In the genomic region with DNA sequence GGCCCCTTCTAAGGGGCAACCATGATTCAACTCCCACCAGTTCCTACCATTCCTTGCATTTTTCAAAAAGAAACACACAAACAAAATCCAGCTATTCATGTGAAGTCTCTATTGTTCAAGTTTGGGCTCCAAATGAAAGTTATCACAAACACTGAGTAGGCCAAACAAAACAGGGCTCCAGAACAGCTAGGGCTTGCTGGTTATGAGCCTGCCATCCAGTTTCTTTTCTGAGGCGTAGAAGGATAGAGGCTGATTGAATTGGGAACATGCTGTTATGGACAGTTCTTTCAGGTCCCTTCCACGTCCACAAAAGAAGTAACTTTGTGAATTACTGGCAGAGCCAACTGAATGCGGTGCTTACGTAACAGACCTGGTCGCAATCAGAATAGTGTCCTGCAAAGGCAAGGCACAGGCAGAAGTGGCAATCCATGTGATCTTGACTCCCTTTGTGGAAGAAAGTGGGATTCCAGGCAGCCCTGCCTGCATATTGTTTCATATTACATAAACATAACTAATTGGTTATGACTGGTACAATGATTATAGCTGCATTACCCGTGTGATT, we compare ENCODE assay signal across 27 cellular contexts.
A peak's percentile ranks its signal among the peaks of the same experiment; 100 is the strongest.
DNase-seq lines count a peak whose midpoint lies in the region; ATAC-seq and TF ChIP-seq lines count a peak whose summit lies in the region.
"Had no signal": no experiment of that assay in that cellular context is flagged by ENCODE, and none has a peak within 500 bp of the region (broad histone marks: within the 10 kb centered on the region; RNA-seq: fewer than 3 reads in every experiment).

No MANE protein-coding gene starts in this region.

- ATAC-seq in sciatic nerve = peak; percentile 75
- ATAC-seq in GM21825 (IDR thresholded peaks at IDR 0.05; ENCODE audit: unreplicated experiment) = no peak
- ATAC-seq in HG02852 (IDR thresholded peaks at IDR 0.05; ENCODE audit: unreplicated experiment) = no peak
- ATAC-seq in HG02588 (IDR thresholded peaks at IDR 0.05; ENCODE audit: unreplicated experiment) = no peak
- ATAC-seq: GM12878, natural killer cell had no signal

- H3K36me3 Mint-ChIP-seq in HFFc6 (ENCODE audit: low read depth) = peaks cover 4% of the 10 kb centered on the region
- H3K36me3 Mint-ChIP-seq: natural killer cell had no signal

- no peak overlapping the region for H3K4me3 ChIP-seq in fibroblast of pulmonary artery (replicated peaks; ENCODE audit: low read depth, low read length)
- H3K4me3 ChIP-seq: BLaER1 treated with 17β-estradiol and CSF1 and Interleukin-3, amounts not matched to agents 10 nM and 100 nM; cardiac muscle cell; GM12878; skin epidermis; suprapubic skin had no signal

- H3K27ac Mint-ChIP-seq in HFFc6 = peak overlapping the region; percentile 5; the same call in 1 of the 2 replicates
- H3K27ac Mint-ChIP-seq: activated CD4-positive, alpha-beta T cell treated with anti-CD3 and anti-CD28 coated beads, Interleukin-2, amount 10 ng/mL, durations not matched to agents 24 days and 14 days; activated naive CD4-positive, alpha-beta T cell treated with anti-CD3 and anti-CD28 coated beads, Interleukin-2, amount 10 ng/mL, durations not matched to agents 7 days and 5 days; IgD-negative memory B cell; natural killer cell; T-helper 2 cell treated with Interferon-gamma antibody and Interleukin-4, amounts not matched to agents 5 μg/mL and 100 μg/mL, for 36 hours had no signal

- no peaks in the 10 kb centered on the region for H3K9me3 Mint-ChIP-seq in HFFc6
- H3K9me3 Mint-ChIP-seq: activated CD4-positive, alpha-beta T cell treated with anti-CD3 and anti-CD28 coated beads, Interleukin-2, amount 10 ng/mL, durations not matched to agents 24 days and 14 days; activated naive CD4-positive, alpha-beta T cell treated with anti-CD3 and anti-CD28 coated beads, Interleukin-2, amount 10 ng/mL, durations not matched to agents 7 days and 5 days; IgD-negative memory B cell; natural killer cell; T-helper 2 cell treated with Interferon-gamma antibody and Interleukin-4, amounts not matched to agents 5 μg/mL and 100 μg/mL, for 36 hours had no signal

- DNase-seq in HFFc6 (no peak), fibroblast of pulmonary artery (ENCODE audit: low read depth) (peak; percentile 17), medulla oblongata (ENCODE audit: extremely low spot score) (peak; percentile 32), sciatic nerve (ENCODE audit: low spot score) (no peak), retina (no peak)
- DNase-seq: activated CD4-positive, alpha-beta T cell treated with anti-CD3 and anti-CD28 coated beads, Interleukin-2, amount 10 ng/mL, durations not matched to agents 24 days and 14 days; activated naive CD4-positive, alpha-beta T cell treated with anti-CD3 and anti-CD28 coated beads, Interleukin-2, amount 10 ng/mL, durations not matched to agents 7 days and 5 days; amniotic stem cell; glutamatergic neuron; H7; natural killer cell; NCI-H1105 treated with DMSO at 0.1 percent for 48 hours; NCI-H2029; NCI-H2227 treated with DMSO at 0.1 percent for 48 hours; NCI-H69; stimulated activated CD4-positive, alpha-beta T cell treated with anti-CD3 and anti-CD28 coated beads, Interleukin-2, amount 100 ng/mL, for 24 hours had no signal

- intact Hi-C loops in sciatic nerve (cut with DNase I) = no loop called here

- H3K4me3 Mint-ChIP-seq in HFFc6 = no peak overlapping the region
- H3K4me3 Mint-ChIP-seq: activated CD4-positive, alpha-beta T cell treated with anti-CD3 and anti-CD28 coated beads, Interleukin-2, amount 10 ng/mL, durations not matched to agents 24 days and 14 days; activated naive CD4-positive, alpha-beta T cell treated with anti-CD3 and anti-CD28 coated beads, Interleukin-2, amount 10 ng/mL, durations not matched to agents 7 days and 5 days; IgD-negative memory B cell; natural killer cell; T-helper 2 cell treated with Interferon-gamma antibody and Interleukin-4, amounts not matched to agents 5 μg/mL and 100 μg/mL, for 36 hours had no signal

- TF ChIP-seq CTCF in HFFc6 (IDR thresholded peaks at IDR 0.05) (no peak), fibroblast of pulmonary artery (IDR thresholded peaks at IDR 0.05; ENCODE audit: low read length, missing control alignments) (no peak)

- no peaks in the 10 kb centered on the region for H3K27me3 Mint-ChIP-seq in HFFc6 (ENCODE audit: insufficient read depth)
- H3K27me3 Mint-ChIP-seq: activated CD4-positive, alpha-beta T cell treated with anti-CD3 and anti-CD28 coated beads, Interleukin-2, amount 10 ng/mL, durations not matched to agents 24 days and 14 days; activated naive CD4-positive, alpha-beta T cell treated with anti-CD3 and anti-CD28 coated beads, Interleukin-2, amount 10 ng/mL, durations not matched to agents 7 days and 5 days; IgD-negative memory B cell; progenitor cell of endocrine pancreas had no signal

- peaks cover 35% of the 10 kb centered on the region for H3K4me1 Mint-ChIP-seq in HFFc6 (ENCODE audit: low read depth)
- H3K4me1 Mint-ChIP-seq: activated naive CD4-positive, alpha-beta T cell treated with anti-CD3 and anti-CD28 coated beads, Interleukin-2, amount 10 ng/mL, durations not matched to agents 7 days and 5 days had no signal

Comparison
In these comparisons a context has a peak if more than half of its experiments do, and no peak if none do; other contexts are left out.
1. DNase-seq: peak in fibroblast of pulmonary artery (single experiment) and medulla oblongata (single experiment); none in HFFc6 (single experiment), sciatic nerve (single experiment) and retina (single experiment).